In genomic region chrX:110847334-110847733, GRCh38 we compare ENCODE assay signal across 8 cellular contexts. TPM values are rescaled to one million over a fixed set of nuclear protein-coding genes. Genes with fewer than 3 reads are reported as not detected.
DNase-seq lines count a peak whose midpoint lies in the region; ATAC-seq and TF ChIP-seq lines count a peak whose summit lies in the region.

No MANE protein-coding gene starts in this region.

- no peaks in the 10 kb centered on the region for H3K9me3 ChIP-seq in transverse colon

- ATAC-seq in HG03439 (IDR thresholded peaks at IDR 0.05; ENCODE audit: unreplicated experiment), result peak; percentile 70

- CTCF ChIA-PET in MCF 10A (lab: Yijun Ruan, JAX), result interaction anchor here (0.6 to 3.2 kb wide), 49 partner anchors 8 to 1362 kb away, joined by 3 to 38 read pairs (median 4); partner anchors contain the start of genes CHRDL1 and PAK3

- TF ChIP-seq POLR2A in transverse colon (IDR thresholded peaks at IDR 0.05), result no peak

- TF ChIP-seq EP300 in transverse colon (IDR thresholded peaks at IDR 0.05; ENCODE audit: low read depth), result no peak

- H3K36me3 Mint-ChIP-seq in MCF 10A (ENCODE audit: insufficient read depth, unreplicated experiment), result no peaks in the 10 kb centered on the region

- H3K27me3 ChIP-seq in transverse colon, result no peaks in the 10 kb centered on the region

- POLR2A ChIA-PET in MCF 10A (lab: Yijun Ruan, JAX), result interaction anchor here (0.9 kb wide), 1 partner anchor 11 kb away, joined by 3 read pairs; no protein-coding TSS in a partner anchor

- intact Hi-C loops in MCF 10A (cut with micrococcal nuclease), result loop anchor here (1.0 to 5.0 kb wide), 6 partner anchors 137 to 687 kb away; no protein-coding TSS in a partner anchor
- intact Hi-C loops in transverse colon (cut with DNase I; ENCODE audit: low total_unique reads), result no loop called here

- no peaks in the 10 kb centered on the region for H3K9me3 Mint-ChIP-seq in MCF 10A (ENCODE audit: unreplicated experiment)

- no TSS peak for BruUV-seq in MCF 10A (replicated peaks; lab: Mats Ljungman, UMichigan)

- peaks cover 63% of the 10 kb centered on the region for H3K27me3 Mint-ChIP-seq in MCF 10A (ENCODE audit: insufficient read depth, unreplicated experiment)

- H3K27ac ChIP-seq in transverse colon, result no peak overlapping the region

- H3K4me3 ChIP-seq in transverse colon, result no peak overlapping the region

- no peaks in the 10 kb centered on the region for H3K36me3 ChIP-seq in transverse colon

- no peak overlapping the region for H3K4me3 Mint-ChIP-seq in MCF 10A (ENCODE audit: unreplicated experiment)

- in situ Hi-C loops in transverse colon (cut with MboI; ENCODE audit: low pct_ligation_motif_present in 1 of 4, low pct_unique_long_range_greater_than_20kb in 1 of 4, low sequenced_read_pairs in 3 of 4), result loop anchor here in 1 of 4 donors (10.0 kb wide), 1 partner anchor 393 kb away; no protein-coding TSS in a partner anchor

- H3K27ac Mint-ChIP-seq in MCF 10A (ENCODE audit: low read depth, unreplicated experiment), result no peak overlapping the region

- 0 to 5% methylated on average over 3 to 5 of the region's 5 CpGs for WGBS in transverse colon (ENCODE audit: low coverage in 1 of 2), 2 donors

- DNase-seq in DMS153 treated with DMSO at 0.1 percent for 48 hours (lab: John Stamatoyannopoulos, UW; ENCODE audit: unreplicated experiment) (peak; percentile 8), GM19240 (ENCODE audit: insufficient read length, low spot score) (peak; percentile 12), NCI-H524 treated with DMSO at 0.1 percent for 48 hours (lab: John Stamatoyannopoulos, UW) (peak; percentile 54), MCF 10A (ENCODE audit: unreplicated experiment) (peak; percentile 79), kidney glomerular epithelial cell (lab: John Stamatoyannopoulos, UW) (peak; percentile 59), transverse colon (no peak)
- no peak for DNase-seq in activated CD4-positive, CD25-positive, alpha-beta regulatory T cell treated with anti-CD3 and anti-CD28 coated beads, Interleukin-2, amount 50 U/mL, for 72 hours

- peaks cover 17% of the 10 kb centered on the region for H3K4me1 Mint-ChIP-seq in MCF 10A (ENCODE audit: insufficient read depth, unreplicated experiment)

- H3K4me1 ChIP-seq in transverse colon, result no peaks in the 10 kb centered on the region

- peak; percentile 48 for TF ChIP-seq CTCF in MCF 10A (IDR thresholded peaks at IDR 0.05; ENCODE audit: unreplicated experiment)
- peak; percentile 36 to 67 (median 42) for TF ChIP-seq CTCF in transverse colon (IDR thresholded peaks at IDR 0.05)

RNA-seq across cellular contexts. Expression of gene CHRDL1, which starts 51.7 kb away (rescaled TPM):
- not detected in 2 replicates for total RNA-seq in MCF 10A (2022)
- 10 to 100 TPM; 13.5 to 46.4 (median 16.5) TPM for total RNA-seq in transverse colon

Comparison
In these comparisons a context has a peak if more than half of its experiments do, and no peak if none do; other contexts are left out.
1. DNase-seq: peak in DMS153 treated with DMSO at 0.1 percent for 48 hours (single experiment), GM19240 (single experiment), NCI-H524 treated with DMSO at 0.1 percent for 48 hours (single experiment), MCF 10A (single experiment) and kidney glomerular epithelial cell (single experiment); none in transverse colon (single experiment) and activated CD4-positive, CD25-positive, alpha-beta regulatory T cell treated with anti-CD3 and anti-CD28 coated beads, Interleukin-2, amount 50 U/mL, for 72 hours (single experiment).
2. RNA of gene CHRDL1, which starts 51.7 kb away (total RNA-seq): 13.5 to 46.4 TPM in transverse colon; not detected in MCF 10A; every median in the first group is over 10 times any median in the second.